Comparison of ENCODE assay signal across 19 cellular contexts in genomic region chr7:157158400-157158799, GRCh38. TPM values are rescaled to one million over a fixed set of nuclear protein-coding genes. Genes with fewer than 3 reads are reported as not detected.
DNase-seq lines count a peak whose midpoint lies in the region; ATAC-seq and TF ChIP-seq lines count a peak whose summit lies in the region.
"Had no signal": no experiment of that assay in that cellular context is flagged by ENCODE, and none has a peak within 500 bp of the region (broad histone marks: within the 10 kb centered on the region; RNA-seq: fewer than 3 reads in every experiment).

No MANE protein-coding gene starts in this region.

- no peaks in the 10 kb centered on the region for H3K27me3 ChIP-seq in left lung
- H3K27me3 ChIP-seq: right lobe of liver, SJCRH30 had no signal

- no peak overlapping the region for H3K4me3 ChIP-seq in left lung
- H3K4me3 ChIP-seq: right lobe of liver, SJCRH30 had no signal

- no peaks in the 10 kb centered on the region for H3K9me3 ChIP-seq in left lung
- H3K9me3 ChIP-seq: right lobe of liver, SJCRH30 had no signal

- H3K9me3 Mint-ChIP-seq in WTC11 = no peaks in the 10 kb centered on the region
- H3K9me3 Mint-ChIP-seq: activated naive CD4-positive, alpha-beta T cell treated with anti-CD3 and anti-CD28 coated beads, Interleukin-2, amount 50 U/mL, for 24 hours; CD8-positive, alpha-beta T cell; central memory CD8-positive, alpha-beta T cell; naive thymus-derived CD4-positive, alpha-beta T cell had no signal

- intact Hi-C loops in left lung (cut with DNase I) = no loop called here

- H3K36me3 Mint-ChIP-seq in WTC11 = peaks cover 7% of the 10 kb centered on the region

- H3K27ac ChIP-seq in left lung = no peak overlapping the region
- peak overlapping the region; percentile 72 for H3K27ac ChIP-seq in substantia nigra (ENCODE audit: low read depth, low read length, poor library complexity, severe bottlenecking)
- H3K27ac ChIP-seq: epithelial cell of prostate, right lobe of liver, SJCRH30 had no signal

- no peak overlapping the region for H3K4me3 Mint-ChIP-seq in WTC11
- H3K4me3 Mint-ChIP-seq: activated naive CD4-positive, alpha-beta T cell treated with anti-CD3 and anti-CD28 coated beads, Interleukin-2, amount 50 U/mL, for 24 hours; CD8-positive, alpha-beta T cell; central memory CD8-positive, alpha-beta T cell; naive thymus-derived CD4-positive, alpha-beta T cell had no signal

- CTCF ChIA-PET in WTC11 (lab: Charles Lee) = no interaction called here

- peaks cover 37% of the 10 kb centered on the region for H3K4me1 Mint-ChIP-seq in WTC11

- ATAC-seq in WTC11 (no peak), left lung (peak; percentile 44)
- ATAC-seq: CD8-positive, alpha-beta T cell; naive thymus-derived CD4-positive, alpha-beta T cell; right lobe of liver had no signal

- peaks cover 4 to 6% of the 10 kb centered on the region in 2 donors for H3K4me1 ChIP-seq in left lung
- H3K4me1 ChIP-seq: right lobe of liver had no signal

- H3K27me3 Mint-ChIP-seq in WTC11 (ENCODE audit: low read depth) = no peaks in the 10 kb centered on the region
- H3K27me3 Mint-ChIP-seq: activated naive CD4-positive, alpha-beta T cell treated with anti-CD3 and anti-CD28 coated beads, Interleukin-2, amount 50 U/mL, for 24 hours; central memory CD8-positive, alpha-beta T cell; naive thymus-derived CD4-positive, alpha-beta T cell had no signal

- peak overlapping the region; percentile 71; the same call in 1 of the 2 replicates for H3K27ac Mint-ChIP-seq in WTC11
- H3K27ac Mint-ChIP-seq: activated naive CD4-positive, alpha-beta T cell treated with anti-CD3 and anti-CD28 coated beads, Interleukin-2, amount 50 U/mL, for 24 hours; CD8-positive, alpha-beta T cell had no signal

- DNase-seq in NCI-H1694 (lab: John Stamatoyannopoulos, UW) (peak; percentile 17), NCI-H1694 treated with DMSO at 0.1 percent for 48 hours (lab: John Stamatoyannopoulos, UW) (no peak), WTC11 (ENCODE audit: low spot score) (no peak), left lung (no peak), substantia nigra (lab: John Stamatoyannopoulos, UW) (peak in 8 of 49 donors; percentile 2 to 44 (median 18)), NOMO-1 treated with DMSO at 0.1 percent for 48 hours (lab: John Stamatoyannopoulos, UW; ENCODE audit: unreplicated experiment) (no peak), NCI-H526 treated with DMSO at 0.1 percent for 48 hours (lab: John Stamatoyannopoulos, UW) (no peak), COLO829 (ENCODE audit: low spot score) (no peak)
- DNase-seq: CD8-positive, alpha-beta T cell; GOT3; naive thymus-derived CD4-positive, alpha-beta T cell; NCI-H187 treated with DMSO at 0.1 percent for 48 hours; NK-92 treated with Interleukin-12 subunit alpha and Interleukin-12 subunit beta, amount 100 ng/mL, for 24 hours; right lobe of liver; SJCRH30; stimulated activated naive CD4-positive, alpha-beta T cell had no signal

- no peaks in the 10 kb centered on the region for H3K36me3 ChIP-seq in left lung
- H3K36me3 ChIP-seq: right lobe of liver had no signal

- TF ChIP-seq CTCF in WTC11 (IDR thresholded peaks at IDR 0.05) (no peak), left lung (IDR thresholded peaks at IDR 0.05) (no peak)

- POLR2A ChIA-PET in WTC11 (lab: Charles Lee) = no interaction called here

TF ChIP-seq in WTC11, 78 proteins besides CTCF, POLR2A, EP300 and RAD21:
- TF ChIP-seq PREB (CRISPR knock-in tag; IDR thresholded peaks at IDR 0.05; ENCODE audit: borderline replicate concordance) (no peak), MYBL2 (CRISPR knock-in tag; IDR thresholded peaks at IDR 0.05) (no peak), ESRRA (CRISPR knock-in tag; IDR thresholded peaks at IDR 0.05; ENCODE audit: borderline replicate concordance) (no peak), JUN (CRISPR knock-in tag; IDR thresholded peaks at IDR 0.05) (no peak), NR2C2 (CRISPR knock-in tag; IDR thresholded peaks at IDR 0.05) (no peak), ZBTB21 (CRISPR knock-in tag; IDR thresholded peaks at IDR 0.05; ENCODE audit: borderline replicate concordance) (no peak), SOX15 (CRISPR knock-in tag; IDR thresholded peaks at IDR 0.05) (no peak)
- TF ChIP-seq, protein P1, sequence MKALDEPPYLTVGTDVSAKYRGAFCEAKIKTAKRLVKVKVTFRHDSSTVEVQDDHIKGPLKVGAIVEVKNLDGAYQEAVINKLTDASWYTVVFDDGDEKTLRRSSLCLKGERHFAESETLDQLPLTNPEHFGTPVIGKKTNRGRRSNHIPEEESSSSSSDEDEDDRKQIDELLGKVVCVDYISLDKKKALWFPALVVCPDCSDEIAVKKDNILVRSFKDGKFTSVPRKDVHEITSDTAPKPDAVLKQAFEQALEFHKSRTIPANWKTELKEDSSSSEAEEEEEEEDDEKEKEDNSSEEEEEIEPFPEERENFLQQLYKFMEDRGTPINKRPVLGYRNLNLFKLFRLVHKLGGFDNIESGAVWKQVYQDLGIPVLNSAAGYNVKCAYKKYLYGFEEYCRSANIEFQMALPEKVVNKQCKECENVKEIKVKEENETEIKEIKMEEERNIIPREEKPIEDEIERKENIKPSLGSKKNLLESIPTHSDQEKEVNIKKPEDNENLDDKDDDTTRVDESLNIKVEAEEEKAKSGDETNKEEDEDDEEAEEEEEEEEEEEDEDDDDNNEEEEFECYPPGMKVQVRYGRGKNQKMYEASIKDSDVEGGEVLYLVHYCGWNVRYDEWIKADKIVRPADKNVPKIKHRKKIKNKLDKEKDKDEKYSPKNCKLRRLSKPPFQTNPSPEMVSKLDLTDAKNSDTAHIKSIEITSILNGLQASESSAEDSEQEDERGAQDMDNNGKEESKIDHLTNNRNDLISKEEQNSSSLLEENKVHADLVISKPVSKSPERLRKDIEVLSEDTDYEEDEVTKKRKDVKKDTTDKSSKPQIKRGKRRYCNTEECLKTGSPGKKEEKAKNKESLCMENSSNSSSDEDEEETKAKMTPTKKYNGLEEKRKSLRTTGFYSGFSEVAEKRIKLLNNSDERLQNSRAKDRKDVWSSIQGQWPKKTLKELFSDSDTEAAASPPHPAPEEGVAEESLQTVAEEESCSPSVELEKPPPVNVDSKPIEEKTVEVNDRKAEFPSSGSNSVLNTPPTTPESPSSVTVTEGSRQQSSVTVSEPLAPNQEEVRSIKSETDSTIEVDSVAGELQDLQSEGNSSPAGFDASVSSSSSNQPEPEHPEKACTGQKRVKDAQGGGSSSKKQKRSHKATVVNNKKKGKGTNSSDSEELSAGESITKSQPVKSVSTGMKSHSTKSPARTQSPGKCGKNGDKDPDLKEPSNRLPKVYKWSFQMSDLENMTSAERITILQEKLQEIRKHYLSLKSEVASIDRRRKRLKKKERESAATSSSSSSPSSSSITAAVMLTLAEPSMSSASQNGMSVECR (CRISPR knock-in tag; IDR thresholded peaks at IDR 0.05; ENCODE audit: borderline replicate concordance) = no peak
- TF ChIP-seq, protein P2, sequence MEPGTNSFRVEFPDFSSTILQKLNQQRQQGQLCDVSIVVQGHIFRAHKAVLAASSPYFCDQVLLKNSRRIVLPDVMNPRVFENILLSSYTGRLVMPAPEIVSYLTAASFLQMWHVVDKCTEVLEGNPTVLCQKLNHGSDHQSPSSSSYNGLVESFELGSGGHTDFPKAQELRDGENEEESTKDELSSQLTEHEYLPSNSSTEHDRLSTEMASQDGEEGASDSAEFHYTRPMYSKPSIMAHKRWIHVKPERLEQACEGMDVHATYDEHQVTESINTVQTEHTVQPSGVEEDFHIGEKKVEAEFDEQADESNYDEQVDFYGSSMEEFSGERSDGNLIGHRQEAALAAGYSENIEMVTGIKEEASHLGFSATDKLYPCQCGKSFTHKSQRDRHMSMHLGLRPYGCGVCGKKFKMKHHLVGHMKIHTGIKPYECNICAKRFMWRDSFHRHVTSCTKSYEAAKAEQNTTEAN (CRISPR knock-in tag; IDR thresholded peaks at IDR 0.05) = no peak

RNA-seq across cellular contexts. Expression of gene UBE3C, which starts 19.7 kb away (rescaled TPM):
- total RNA-seq in WTC11 (2021) (52.4 to 59.7 TPM (median 53.8 TPM) in 3 replicates), left lung (10 to 100 TPM; 55.3 to 68.9 TPM)
